1 cellular context compared by ENCODE assay signal in the genomic region with DNA sequence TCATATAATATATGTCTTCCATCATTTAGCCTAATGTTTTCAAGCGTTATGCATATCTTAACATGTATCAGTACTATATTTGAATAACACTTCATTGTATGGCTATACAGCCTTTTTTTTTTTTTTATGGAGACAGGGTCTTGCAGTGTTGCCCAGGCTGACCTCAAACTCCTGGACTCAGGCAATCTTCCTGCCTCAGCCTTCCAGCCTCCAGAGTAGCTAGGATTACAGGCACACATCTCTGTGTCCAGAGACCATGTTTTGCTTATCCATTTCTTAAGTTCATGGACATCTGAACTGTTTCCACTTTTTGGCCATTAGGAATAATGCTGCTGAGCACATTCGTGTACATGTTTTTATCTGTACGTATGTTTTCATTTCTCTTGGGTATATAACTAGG.
TF ChIP-seq lines count a peak whose summit lies in the region.

No MANE protein-coding gene starts in this region.

TF ChIP-seq in HepG2, 621 proteins besides CTCF, POLR2A, EP300 and RAD21:
- peak; percentile 80 for TF ChIP-seq ZNF121 (CRISPR knock-in tag; IDR thresholded peaks at IDR 0.05)
- no peak for TF ChIP-seq ZMYM2 (CRISPR knock-in tag; IDR thresholded peaks at IDR 0.05)
- TF ChIP-seq, protein P1, sequence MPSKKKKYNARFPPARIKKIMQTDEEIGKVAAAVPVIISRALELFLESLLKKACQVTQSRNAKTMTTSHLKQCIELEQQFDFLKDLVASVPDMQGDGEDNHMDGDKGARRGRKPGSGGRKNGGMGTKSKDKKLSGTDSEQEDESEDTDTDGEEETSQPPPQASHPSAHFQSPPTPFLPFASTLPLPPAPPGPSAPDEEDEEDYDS (CRISPR knock-in tag; IDR thresholded peaks at IDR 0.05) = no peak
- TF ChIP-seq, protein P2, sequence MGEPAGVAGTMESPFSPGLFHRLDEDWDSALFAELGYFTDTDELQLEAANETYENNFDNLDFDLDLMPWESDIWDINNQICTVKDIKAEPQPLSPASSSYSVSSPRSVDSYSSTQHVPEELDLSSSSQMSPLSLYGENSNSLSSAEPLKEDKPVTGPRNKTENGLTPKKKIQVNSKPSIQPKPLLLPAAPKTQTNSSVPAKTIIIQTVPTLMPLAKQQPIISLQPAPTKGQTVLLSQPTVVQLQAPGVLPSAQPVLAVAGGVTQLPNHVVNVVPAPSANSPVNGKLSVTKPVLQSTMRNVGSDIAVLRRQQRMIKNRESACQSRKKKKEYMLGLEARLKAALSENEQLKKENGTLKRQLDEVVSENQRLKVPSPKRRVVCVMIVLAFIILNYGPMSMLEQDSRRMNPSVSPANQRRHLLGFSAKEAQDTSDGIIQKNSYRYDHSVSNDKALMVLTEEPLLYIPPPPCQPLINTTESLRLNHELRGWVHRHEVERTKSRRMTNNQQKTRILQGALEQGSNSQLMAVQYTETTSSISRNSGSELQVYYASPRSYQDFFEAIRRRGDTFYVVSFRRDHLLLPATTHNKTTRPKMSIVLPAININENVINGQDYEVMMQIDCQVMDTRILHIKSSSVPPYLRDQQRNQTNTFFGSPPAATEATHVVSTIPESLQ (CRISPR knock-in tag; conservative IDR thresholded peaks at IDR 0.05) = no peak
- no peak for TF ChIP-seq FIP1L1 (IDR thresholded peaks at IDR 0.05; ENCODE audit: borderline replicate concordance, insufficient read depth, low read depth, low read length)
TF ChIP-seq in HepG2: peak in this region for 1.
